Comparison of ENCODE assay signal across 29 cellular contexts in genomic region chr7:86339051-86339450, GRCh38.
"Had no signal": no experiment of that assay in that cellular context is flagged by ENCODE, and none has a peak within 500 bp of the region (broad histone marks: within the 10 kb centered on the region; RNA-seq: fewer than 3 reads in every experiment).

No MANE protein-coding gene starts in this region.

- H3K36me3 Mint-ChIP-seq: activated CD8-positive, alpha-beta memory T cell treated with anti-CD3 and anti-CD28 coated beads, Interleukin-2, amount 10 ng/mL, durations not matched to agents 7 days and 5 days; activated naive CD8-positive, alpha-beta T cell treated with anti-CD3 and anti-CD28 coated beads for 36 hours; brain had no signal

- H3K9me3 Mint-ChIP-seq: activated naive CD4-positive, alpha-beta T cell treated with anti-CD3 and anti-CD28 coated beads for 36 hours; nephron had no signal

- H3K27ac Mint-ChIP-seq: activated CD4-positive, alpha-beta T cell treated with anti-CD3 and anti-CD28 coated beads for 36 hours; activated CD8-positive, alpha-beta memory T cell treated with anti-CD3 and anti-CD28 coated beads, Interleukin-2, amount 10 ng/mL, durations not matched to agents 7 days and 5 days; activated CD8-positive, alpha-beta T cell treated with anti-CD3 and anti-CD28 coated beads, Interleukin-2, amount 10 ng/mL, durations not matched to agents 7 days and 5 days; activated naive CD4-positive, alpha-beta T cell treated with anti-CD3 and anti-CD28 coated beads for 36 hours; activated naive CD8-positive, alpha-beta T cell treated with anti-CD3 and anti-CD28 coated beads for 36 hours; activated T-cell treated with anti-CD3 and anti-CD28 coated beads, Interleukin-2, amount 50 U/mL, for 72 hours; brain; nephron; T-helper 2 cell treated with Interferon-gamma antibody and Interleukin-4, amounts not matched to agents 5 μg/mL and 100 μg/mL, for 36 hours had no signal

- H3K4me3 ChIP-seq: adrenal gland, cardiac muscle cell, colonic mucosa, psoas muscle, sigmoid colon, suprapubic skin, tibial artery, upper lobe of right lung had no signal

- H3K9ac ChIP-seq: parathyroid adenoma had no signal

- H3K4me1 Mint-ChIP-seq: activated CD4-positive, alpha-beta T cell treated with anti-CD3 and anti-CD28 coated beads for 36 hours; activated CD8-positive, alpha-beta memory T cell treated with anti-CD3 and anti-CD28 coated beads, Interleukin-2, amount 10 ng/mL, durations not matched to agents 7 days and 5 days; activated naive CD8-positive, alpha-beta T cell treated with anti-CD3 and anti-CD28 coated beads for 36 hours; brain; nephron had no signal

- H3K36me3 ChIP-seq: adrenal gland, cardiac muscle cell, colonic mucosa, sigmoid colon, suprapubic skin, tibial artery, upper lobe of right lung had no signal

- H3K4me3 Mint-ChIP-seq: activated CD4-positive, alpha-beta T cell treated with anti-CD3 and anti-CD28 coated beads for 36 hours; activated CD8-positive, alpha-beta memory T cell treated with anti-CD3 and anti-CD28 coated beads, Interleukin-2, amount 10 ng/mL, durations not matched to agents 7 days and 5 days; activated CD8-positive, alpha-beta T cell treated with anti-CD3 and anti-CD28 coated beads, Interleukin-2, amount 10 ng/mL, durations not matched to agents 7 days and 5 days; activated naive CD4-positive, alpha-beta T cell treated with anti-CD3 and anti-CD28 coated beads for 36 hours; activated naive CD8-positive, alpha-beta T cell treated with anti-CD3 and anti-CD28 coated beads for 36 hours; activated T-cell treated with anti-CD3 and anti-CD28 coated beads, Interleukin-2, amount 50 U/mL, for 72 hours; brain; nephron; T-helper 2 cell treated with Interferon-gamma antibody and Interleukin-4, amounts not matched to agents 5 μg/mL and 100 μg/mL, for 36 hours had no signal

- ATAC-seq: activated CD4-positive, alpha-beta T cell treated with anti-CD3 and anti-CD28 coated beads for 36 hours; activated CD8-positive, alpha-beta memory T cell treated with anti-CD3 and anti-CD28 coated beads, Interleukin-2, amount 10 ng/mL, durations not matched to agents 7 days and 5 days; activated CD8-positive, alpha-beta T cell treated with anti-CD3 and anti-CD28 coated beads, Interleukin-2, amount 10 ng/mL, durations not matched to agents 7 days and 5 days; activated T-cell treated with anti-CD3 and anti-CD28 coated beads, Interleukin-2, amount 50 U/mL, for 72 hours; left cardiac atrium; left ventricle myocardium superior; psoas muscle; upper lobe of right lung had no signal

- H3K27me3 ChIP-seq: adrenal gland, cardiac muscle cell, colonic mucosa, sigmoid colon, suprapubic skin, tibial artery, upper lobe of right lung had no signal

- H3K27me3 Mint-ChIP-seq: activated CD4-positive, alpha-beta T cell treated with anti-CD3 and anti-CD28 coated beads for 36 hours; activated CD8-positive, alpha-beta memory T cell treated with anti-CD3 and anti-CD28 coated beads, Interleukin-2, amount 10 ng/mL, durations not matched to agents 7 days and 5 days; activated naive CD8-positive, alpha-beta T cell treated with anti-CD3 and anti-CD28 coated beads for 36 hours; brain had no signal

- H3K4me1 ChIP-seq: adrenal gland, colonic mucosa, parathyroid adenoma, psoas muscle, sigmoid colon, suprapubic skin, tibial artery, upper lobe of right lung had no signal

- H3K9me3 ChIP-seq: adrenal gland, colonic mucosa, psoas muscle, sigmoid colon, tibial artery, upper lobe of right lung had no signal

- DNase-seq: activated CD4-positive, alpha-beta T cell treated with anti-CD3 and anti-CD28 coated beads for 36 hours; activated CD4-positive, CD25-positive, alpha-beta regulatory T cell; activated CD8-positive, alpha-beta memory T cell treated with anti-CD3 and anti-CD28 coated beads, Interleukin-2, amount 10 ng/mL, durations not matched to agents 7 days and 5 days; activated CD8-positive, alpha-beta T cell treated with anti-CD3 and anti-CD28 coated beads, Interleukin-2, amount 10 ng/mL, durations not matched to agents 7 days and 5 days; activated effector memory CD4-positive, alpha-beta T cell treated with Interleukin-2 at 50 U/mL for 16 hours; activated naive CD4-positive, alpha-beta T cell treated with anti-CD3 and anti-CD28 coated beads for 36 hours; activated naive CD8-positive, alpha-beta T cell treated with anti-CD3 and anti-CD28 coated beads for 36 hours; activated T-cell treated with anti-CD3 and anti-CD28 coated beads, Interleukin-2, amount 50 U/mL, for 72 hours; adrenal gland; aorta; cerebellar nuclear complex; colonic mucosa; effector CD8-positive, alpha-beta T cell; left cardiac atrium; left ventricle myocardium superior; occipital lobe; psoas muscle; sigmoid colon; stimulated activated CD4-positive, alpha-beta T cell treated with anti-CD3 and anti-CD28 coated beads, Interleukin-15, amount 100 ng/mL, for 24 hours; stimulated activated CD4-positive, alpha-beta T cell treated with anti-CD3 and anti-CD28 coated beads, Interleukin-2, amount 100 ng/mL, for 24 hours; stimulated activated naive CD4-positive, alpha-beta T cell; tibial artery; upper lobe of right lung had no signal

- H3K27ac ChIP-seq: adrenal gland, cardiac muscle cell, colonic mucosa, parathyroid adenoma, psoas muscle, sigmoid colon, suprapubic skin, tibial artery, upper lobe of right lung had no signal
